Comparison of ENCODE assay signal across 10 cellular contexts in genomic region chr11:128603752-128604472, GRCh38. TPM values are rescaled to one million over a fixed set of nuclear protein-coding genes. Genes with fewer than 3 reads are reported as not detected.
DNase-seq lines count a peak whose midpoint lies in the region; ATAC-seq and TF ChIP-seq lines count a peak whose summit lies in the region.
"Had no signal": no experiment of that assay in that cellular context is flagged by ENCODE, and none has a peak within 500 bp of the region (broad histone marks: within the 10 kb centered on the region; RNA-seq: fewer than 3 reads in every experiment).

No MANE protein-coding gene starts in this region.

- no peaks in the 10 kb centered on the region for H3K27me3 ChIP-seq in Loucy (ENCODE audit: insufficient read depth, low read length, poor library complexity, severe bottlenecking)

- H3K9me2 ChIP-seq in Loucy (replicated peaks; ENCODE audit: low read depth, low read length), result no peaks in the 10 kb centered on the region

- peaks cover 2% of the 10 kb centered on the region for H3K4me1 Mint-ChIP-seq in glutamatergic neuron (ENCODE audit: low read depth, unreplicated experiment)

- no peaks in the 10 kb centered on the region for H3K4me1 ChIP-seq in Loucy (ENCODE audit: insufficient read depth, low read length, poor library complexity, severe bottlenecking)

- no peaks in the 10 kb centered on the region for H3K79me2 ChIP-seq in Loucy (ENCODE audit: insufficient read depth, low read length)

- no peaks in the 10 kb centered on the region for H3K36me3 ChIP-seq in Loucy (ENCODE audit: insufficient read depth, low read length)

- TF ChIP-seq CTCF in Loucy (conservative IDR thresholded peaks at IDR 0.05; ENCODE audit: low read length) (peak; percentile 44), fibroblast of the aortic adventitia (IDR thresholded peaks at IDR 0.05; ENCODE audit: insufficient read depth, low read length) (no peak), glutamatergic neuron (IDR thresholded peaks at IDR 0.05; ENCODE audit: partially characterized antibody, unreplicated experiment) (no peak)

- no peaks in the 10 kb centered on the region for H3K9me3 Mint-ChIP-seq in glutamatergic neuron (ENCODE audit: unreplicated experiment)

- no peak overlapping the region for H2AFZ ChIP-seq in Loucy (ENCODE audit: low read length)

- no peak overlapping the region for H3K4me3 Mint-ChIP-seq in glutamatergic neuron (ENCODE audit: unreplicated experiment)

- DNase-seq in EH (ENCODE audit: low read depth) (peak; percentile 40), fibroblast of the aortic adventitia (ENCODE audit: low read depth) (peak; percentile 37), Ammon's horn (ENCODE audit: low spot score) (no peak), amniotic stem cell (lab: John Stamatoyannopoulos, UW) (no peak), glutamatergic neuron (no peak)
- DNase-seq: activated CD4-positive, alpha-beta T cell treated with anti-CD3 and anti-CD28 coated beads, Interleukin-2, amount 50 U/mL, for 1 hour; NCI-H446 had no signal

- H3K9ac ChIP-seq in Loucy (ENCODE audit: low read depth, low read length, poor library complexity, severe bottlenecking), result no peak overlapping the region

- ATAC-seq in GM18868 (IDR thresholded peaks at IDR 0.05; ENCODE audit: unreplicated experiment) (peak; percentile 65), HG02571 (IDR thresholded peaks at IDR 0.05; ENCODE audit: unreplicated experiment) (no peak)

- no peaks in the 10 kb centered on the region for H3F3A ChIP-seq in Loucy (ENCODE audit: low read depth)

- H3K27ac Mint-ChIP-seq in glutamatergic neuron (ENCODE audit: unreplicated experiment), result no peak overlapping the region

- no peaks in the 10 kb centered on the region for H3K9me3 ChIP-seq in Loucy (ENCODE audit: insufficient read depth, low read depth, low read length)

- H4K20me1 ChIP-seq in Loucy (ENCODE audit: insufficient read depth, low read length, poor library complexity, severe bottlenecking), result no peaks in the 10 kb centered on the region

- H3K27me3 Mint-ChIP-seq in glutamatergic neuron (ENCODE audit: unreplicated experiment), result peaks cover under 1% of the 10 kb centered on the region

- H3K36me3 Mint-ChIP-seq in glutamatergic neuron (ENCODE audit: unreplicated experiment), result no peaks in the 10 kb centered on the region

- H3K4me3 ChIP-seq in Loucy (ENCODE audit: low read length, poor library complexity, severe bottlenecking), result no peak overlapping the region
- H3K4me3 ChIP-seq in fibroblast of the aortic adventitia (ENCODE audit: low read depth, low read length), result no peak overlapping the region

- no peak overlapping the region for H3K4me2 ChIP-seq in Loucy (ENCODE audit: low read depth, low read length, poor library complexity, severe bottlenecking)

RNA-seq across cellular contexts. Expression of gene ETS1, which starts 16.6 kb away (rescaled TPM):
- 35.5 and 35.7 TPM in 2 replicates for total RNA-seq in fibroblast of the aortic adventitia (ENCODE audit: low replicate concordance)
- 1.0 TPM for total RNA-seq in glutamatergic neuron (ENCODE audit: unreplicated experiment)

Comparison
In these comparisons a context has a peak if more than half of its experiments do, and no peak if none do; other contexts are left out.
1. DNase-seq: peak in EH (single experiment) and fibroblast of the aortic adventitia (single experiment); none in Ammon's horn (single experiment), amniotic stem cell (single experiment) and glutamatergic neuron (single experiment).
2. RNA of gene ETS1, which starts 16.6 kb away (total RNA-seq): 35.5 to 35.7 TPM in fibroblast of the aortic adventitia; 1.0 TPM in glutamatergic neuron (single experiment); every median in the first group is over 10 times any median in the second.